10 cellular contexts compared by ENCODE assay signal in the genomic region with DNA sequence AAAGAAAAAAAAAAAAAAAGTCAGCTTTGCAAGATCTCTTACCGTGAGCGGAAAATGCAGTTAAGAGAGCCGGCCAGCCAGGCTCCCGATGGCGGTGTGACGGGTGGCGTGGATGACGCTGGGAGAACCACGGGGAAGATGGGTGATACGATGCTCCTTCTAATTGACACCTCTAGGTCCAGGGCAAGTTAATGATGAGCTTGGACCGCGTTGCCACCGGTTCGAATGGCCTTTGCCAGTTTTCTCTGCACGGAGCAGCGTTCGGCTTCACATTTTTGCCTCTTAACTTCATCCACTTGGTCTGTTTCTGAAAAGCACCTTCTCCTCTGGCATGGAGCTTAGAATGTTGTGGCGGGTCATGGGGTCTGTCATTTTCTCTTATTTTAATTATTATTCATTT. TPM values are rescaled to one million over a fixed set of nuclear protein-coding genes. Genes with fewer than 3 reads are reported as not detected.
"Had no signal": no experiment of that assay in that cellular context is flagged by ENCODE, and none has a peak within 500 bp of the region (broad histone marks: within the 10 kb centered on the region; RNA-seq: fewer than 3 reads in every experiment).

No MANE protein-coding gene starts in this region.

- DNase-seq: H7, HFFc6, KBM-7 had no signal

- H3K27ac ChIP-seq: HL-60 had no signal

- H3K4me3 ChIP-seq: GM23338, HAP-1 had no signal

- ATAC-seq: GM23338, HCT116, HepG2 had no signal

- H3K4me1 ChIP-seq: HAP-1 had no signal

- H3K36me3 ChIP-seq: HAP-1 had no signal

RNA-seq across cellular contexts. Expression of a gene that starts 33.2 kb away (rescaled TPM):
- total RNA-seq: GM23338, H7, HepG2, HT1080 had no signal
- polyA plus RNA-seq: GM23338, HepG2, IgD-negative memory B cell had no signal
